Comparison of ENCODE assay signal across 31 cellular contexts in the genomic region with DNA sequence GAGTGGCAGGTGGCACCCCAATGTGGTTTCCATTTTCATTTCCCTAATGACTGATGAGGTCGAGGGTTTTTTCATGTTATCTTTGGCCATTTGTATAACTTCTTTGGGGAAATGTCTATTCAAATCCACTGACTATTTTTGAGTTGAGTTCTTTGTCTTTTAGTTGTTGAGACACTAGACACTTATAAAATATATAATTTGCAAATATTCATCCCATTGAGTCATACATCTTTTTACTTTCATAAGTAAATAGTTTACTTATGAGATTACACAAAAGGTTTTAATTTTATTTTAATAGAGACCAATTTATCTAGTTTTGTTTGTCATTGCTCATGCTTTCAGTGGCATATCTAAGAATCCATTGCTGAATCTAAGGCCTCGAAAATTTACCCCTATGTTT. TPM values are rescaled to one million over a fixed set of nuclear protein-coding genes. Genes with fewer than 3 reads are reported as not detected.
"Had no signal": no experiment of that assay in that cellular context is flagged by ENCODE, and none has a peak within 500 bp of the region (broad histone marks: within the 10 kb centered on the region; RNA-seq: fewer than 3 reads in every experiment).

No MANE protein-coding gene starts in this region.

- H3K27me3 Mint-ChIP-seq: dendritic cell treated with granulocyte-macrophage colony-stimulating factor and Interleukin-4, amounts not matched to agents 40 ng/mL and 50 ng/mL, for 4 days; stimulated activated naive CD8-positive, alpha-beta T cell treated with anti-CD3 and anti-CD28 coated beads, Interleukin-15, amount 100 ng/mL, for 72 hours had no signal

- H3K27ac Mint-ChIP-seq: dendritic cell treated with granulocyte-macrophage colony-stimulating factor and Interleukin-4, amounts not matched to agents 40 ng/mL and 50 ng/mL, for 4 days; endodermal cell; naive thymus-derived CD4-positive, alpha-beta T cell; nephron; stimulated activated naive CD8-positive, alpha-beta T cell treated with anti-CD3 and anti-CD28 coated beads, Interleukin-15, amount 100 ng/mL, for 72 hours had no signal

- H3K4me3 ChIP-seq: colonic mucosa, heart right ventricle, left lung, ovary, smooth muscle cell, suprapubic skin, transverse colon, upper lobe of right lung, uterus had no signal

- H3K27me3 ChIP-seq: colonic mucosa, foreskin keratinocyte, heart right ventricle, left lung, ovary, suprapubic skin, transverse colon, upper lobe of right lung, uterus had no signal

- H3K36me3 ChIP-seq: colonic mucosa, heart right ventricle, left lung, ovary, suprapubic skin, transverse colon, upper lobe of right lung, uterus had no signal

- H3K4me2 ChIP-seq: smooth muscle cell had no signal

- H3K4me1 ChIP-seq: colonic mucosa, foreskin keratinocyte, heart right ventricle, left lung, upper lobe of right lung had no signal

- H3K9me3 ChIP-seq: colonic mucosa, ovary, suprapubic skin, uterus had no signal

- H3K4me1 Mint-ChIP-seq: endodermal cell; nephron; stimulated activated naive CD8-positive, alpha-beta T cell treated with anti-CD3 and anti-CD28 coated beads, Interleukin-15, amount 100 ng/mL, for 72 hours had no signal

- DNase-seq: colonic mucosa; effector CD8-positive, alpha-beta T cell; endodermal cell; foreskin keratinocyte; glutamatergic neuron; heart right ventricle; hippocampal formation; left cardiac atrium; left lung; mesendoderm; midbrain; naive thymus-derived CD4-positive, alpha-beta T cell; nucleus accumbens; ovary; posterior cingulate gyrus; stimulated activated CD4-positive, alpha-beta T cell treated with anti-CD3 and anti-CD28 coated beads, Interleukin-12 subunit alpha, Interleukin-12 subunit beta, amount 100 ng/mL, for 4 hours; stimulated activated CD4-positive, alpha-beta T cell treated with anti-CD3 and anti-CD28 coated beads, Interleukin-1b, Interleukin-23, amount 100 ng/mL, for 48 hours; stimulated activated CD4-positive, alpha-beta T cell treated with anti-CD3 and anti-CD28 coated beads, Interleukin-4, amount 100 ng/mL, for 1 hour; stimulated activated CD8-positive, alpha-beta memory T cell treated with anti-CD3 and anti-CD28 coated beads, Interleukin-4, amount 100 ng/mL, for 48 hours; stimulated activated naive CD4-positive, alpha-beta T cell; stimulated activated naive CD8-positive, alpha-beta T cell treated with anti-CD3 and anti-CD28 coated beads, Interleukin-15, amount 100 ng/mL, for 72 hours; transverse colon; upper lobe of right lung; uterus had no signal

- H3K4me3 Mint-ChIP-seq: dendritic cell treated with granulocyte-macrophage colony-stimulating factor and Interleukin-4, amounts not matched to agents 40 ng/mL and 50 ng/mL, for 4 days; endodermal cell; naive thymus-derived CD4-positive, alpha-beta T cell; nephron; stimulated activated naive CD8-positive, alpha-beta T cell treated with anti-CD3 and anti-CD28 coated beads, Interleukin-15, amount 100 ng/mL, for 72 hours had no signal

- H3K27ac ChIP-seq: colonic mucosa, epithelial cell of prostate, foreskin keratinocyte, heart right ventricle, left lung, ovary, suprapubic skin, upper lobe of right lung had no signal

- ATAC-seq: esophagus mucosa; foreskin keratinocyte; heart right ventricle; left cardiac atrium; naive thymus-derived CD4-positive, alpha-beta T cell; sciatic nerve; stimulated activated naive CD8-positive, alpha-beta T cell treated with anti-CD3 and anti-CD28 coated beads, Interleukin-15, amount 100 ng/mL, for 72 hours; upper lobe of right lung had no signal

RNA-seq across cellular contexts. Expression of gene THBS2, which starts 49.5 kb away (rescaled TPM):
- total RNA-seq: naive thymus-derived CD4-positive, alpha-beta T cell had no signal
